Comparison of ENCODE assay signal across 16 cellular contexts in genomic region chr7:69228212-69228811, GRCh38.
DNase-seq lines count a peak whose midpoint lies in the region; ATAC-seq and TF ChIP-seq lines count a peak whose summit lies in the region.
"Had no signal": no experiment of that assay in that cellular context is flagged by ENCODE, and none has a peak within 500 bp of the region (broad histone marks: within the 10 kb centered on the region; RNA-seq: fewer than 3 reads in every experiment).

No MANE protein-coding gene starts in this region.

- H3K27me3 ChIP-seq in CD4-positive, alpha-beta T cell (ENCODE audit: control insufficient read depth, insufficient read depth, low read length) = no peaks in the 10 kb centered on the region

- H3K9me3 ChIP-seq in CD4-positive, alpha-beta T cell (ENCODE audit: control insufficient read depth, low read length) = no peaks in the 10 kb centered on the region
- H3K9me3 ChIP-seq: A549 had no signal

- intact Hi-C loops in CD4-positive, alpha-beta T cell (cut with DNase I, micrococcal nuclease) = no loop called here

- peak; percentile 28 for DNase-seq in DMS153 (lab: John Stamatoyannopoulos, UW)
- no peak for DNase-seq in DMS153 treated with DMSO at 0.1 percent for 48 hours (lab: John Stamatoyannopoulos, UW; ENCODE audit: unreplicated experiment)
- no peak for DNase-seq in CD4-positive, alpha-beta T cell
- peak; percentile 55 for DNase-seq in NCI-H2107 treated with DMSO at 0.1 percent for 48 hours (lab: John Stamatoyannopoulos, UW; ENCODE audit: unreplicated experiment)
- peak; percentile 61 for DNase-seq in RPMI8226
- DNase-seq in superior temporal gyrus (ENCODE audit: extremely low spot score) = no peak
- DNase-seq in D341Med (ENCODE audit: low spot score) = no peak
- DNase-seq: AML-193; CD4-positive, alpha-beta memory T cell; H7 had no signal

- no peak overlapping the region for H3K4me3 Mint-ChIP-seq in CD4-positive, alpha-beta T cell
- H3K4me3 Mint-ChIP-seq: GM23338 had no signal

- H3K27ac Mint-ChIP-seq in CD4-positive, alpha-beta T cell = no peak overlapping the region
- H3K27ac Mint-ChIP-seq: CD4-positive, alpha-beta memory T cell; GM23338 had no signal

- ATAC-seq in CD4-positive, alpha-beta T cell (ENCODE audit: poor library complexity) = no peak
- no peak for ATAC-seq in GM21515 (IDR thresholded peaks at IDR 0.05; ENCODE audit: unreplicated experiment)
- ATAC-seq: A549, GM23338, HCT116 had no signal

- CTCF ChIA-PET in CD4-positive, alpha-beta T cell (lab: Charles Lee) = interaction anchor here (0.6 kb wide), 1 partner anchor 51 kb away, joined by 3 read pairs; no protein-coding TSS in a partner anchor

- POLR2A ChIA-PET in CD4-positive, alpha-beta T cell (lab: Charles Lee) = no interaction called here

- TF ChIP-seq CTCF in CD4-positive, alpha-beta T cell (IDR thresholded peaks at IDR 0.05) = peak; percentile 7

- H3K4me1 Mint-ChIP-seq in CD4-positive, alpha-beta T cell (ENCODE audit: low read depth) = no peaks in the 10 kb centered on the region

- no peaks in the 10 kb centered on the region for H3K36me3 Mint-ChIP-seq in CD4-positive, alpha-beta T cell (ENCODE audit: low read depth)
- H3K36me3 Mint-ChIP-seq: CD4-positive, alpha-beta memory T cell had no signal

- H3K9me3 Mint-ChIP-seq in CD4-positive, alpha-beta T cell = peaks cover 3% of the 10 kb centered on the region

- H3K27ac ChIP-seq in CD4-positive, alpha-beta T cell (ENCODE audit: low read depth, low read length) = no peak overlapping the region
- H3K27ac ChIP-seq: 22Rv1, A549, C4-2B had no signal

- H3K27me3 Mint-ChIP-seq in CD4-positive, alpha-beta T cell = no peaks in the 10 kb centered on the region

Comparison
In these comparisons a context has a peak if more than half of its experiments do, and no peak if none do; other contexts are left out.
1. DNase-seq: peak in DMS153 (single experiment), NCI-H2107 treated with DMSO at 0.1 percent for 48 hours (single experiment) and RPMI8226 (single experiment); none in DMS153 treated with DMSO at 0.1 percent for 48 hours (single experiment), CD4-positive, alpha-beta T cell (0 of 10), superior temporal gyrus (single experiment) and D341Med (single experiment).